ENCODE assay signal across 8 cellular contexts in the genomic region with DNA sequence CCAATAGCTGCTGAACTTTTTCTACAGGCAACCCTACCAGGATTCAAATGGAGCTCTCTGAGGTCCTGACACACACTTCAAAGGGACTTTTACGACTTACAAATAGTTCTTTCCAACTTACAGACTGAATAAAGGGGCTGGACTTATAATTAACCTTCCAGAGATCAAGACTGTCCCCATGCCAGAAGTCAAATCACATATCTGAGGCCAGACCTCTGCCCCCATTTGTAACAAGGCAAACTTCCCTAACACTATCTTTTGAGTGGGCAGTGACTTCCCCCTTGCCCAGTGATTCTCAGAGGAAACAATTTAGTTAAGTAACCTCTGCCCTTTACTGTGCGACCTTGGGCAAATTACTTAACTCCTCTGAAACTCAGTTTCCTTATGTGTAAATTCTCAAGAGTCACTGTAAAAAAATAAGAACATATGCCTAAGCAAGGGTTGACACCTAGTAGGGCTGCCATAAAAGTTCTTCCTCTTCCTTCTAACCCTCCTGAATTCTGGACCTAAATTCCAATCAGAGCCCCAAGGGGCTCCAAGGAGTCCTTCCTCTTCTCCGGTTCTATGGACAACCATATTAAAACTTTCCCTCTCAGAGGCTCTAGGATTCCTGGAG. TPM values are rescaled to one million over a fixed set of nuclear protein-coding genes. Genes with fewer than 3 reads are reported as not detected.
DNase-seq lines count a peak whose midpoint lies in the region; ATAC-seq and TF ChIP-seq lines count a peak whose summit lies in the region.

No MANE protein-coding gene starts in this region.

- TF ChIP-seq CTCF in endothelial cell (IDR thresholded peaks at IDR 0.05; ENCODE audit: unreplicated experiment) = no peak
- no peak for TF ChIP-seq CTCF in neutrophil (IDR thresholded peaks at IDR 0.05)

- peaks cover 42% of the 10 kb centered on the region for H3K4me1 Mint-ChIP-seq in activated T-cell treated with anti-CD3 and anti-CD28 coated beads, Interleukin-2, amount 50 U/mL, for 24 hours (ENCODE audit: low read depth)
- peaks cover 26% of the 10 kb centered on the region for H3K4me1 Mint-ChIP-seq in endothelial cell (ENCODE audit: unreplicated experiment)

- no peaks in the 10 kb centered on the region for H3K9me3 ChIP-seq in neutrophil

- peak; percentile 23 for DNase-seq in activated T-cell treated with anti-CD3 and anti-CD28 coated beads, Interleukin-2, amount 50 U/mL, for 24 hours
- DNase-seq in activated T-cell treated with anti-CD3 and anti-CD28 coated beads for 4 hours = no peak
- DNase-seq in SKM-1 (lab: John Stamatoyannopoulos, UW; ENCODE audit: unreplicated experiment) = peak; percentile 41
- DNase-seq in endothelial cell (ENCODE audit: low spot score) = no peak
- no peak for DNase-seq in SHP77 (lab: John Stamatoyannopoulos, UW)

- no peaks in the 10 kb centered on the region for H3K9me3 Mint-ChIP-seq in activated T-cell treated with anti-CD3 and anti-CD28 coated beads, Interleukin-2, amount 50 U/mL, for 24 hours
- no peaks in the 10 kb centered on the region for H3K9me3 Mint-ChIP-seq in endothelial cell (ENCODE audit: unreplicated experiment)

- no peak for ATAC-seq in HG03460 (IDR thresholded peaks at IDR 0.05; ENCODE audit: unreplicated experiment)
- ATAC-seq in HG02642 (IDR thresholded peaks at IDR 0.05; ENCODE audit: poor library complexity, unreplicated experiment) = no peak

- peaks cover 36 to 50% of the 10 kb centered on the region in 2 experiments for H3K4me1 ChIP-seq in neutrophil (ENCODE audit: control insufficient read depth in 1 of 2, insufficient read depth in 1 of 2, low read depth in 1 of 2, low read length in 1 of 2)

- H3K27ac Mint-ChIP-seq in activated T-cell treated with anti-CD3 and anti-CD28 coated beads, Interleukin-2, amount 50 U/mL, for 24 hours = peak overlapping the region; percentile 99
- H3K27ac Mint-ChIP-seq in endothelial cell (ENCODE audit: unreplicated experiment) = peak overlapping the region; percentile 94

- peaks cover 22% of the 10 kb centered on the region for H3K36me3 Mint-ChIP-seq in activated T-cell treated with anti-CD3 and anti-CD28 coated beads, Interleukin-2, amount 50 U/mL, for 24 hours (ENCODE audit: low read depth)
- H3K36me3 Mint-ChIP-seq in endothelial cell (ENCODE audit: low read depth, unreplicated experiment) = peaks cover 5% of the 10 kb centered on the region

- H3K36me3 ChIP-seq in neutrophil = no peaks in the 10 kb centered on the region

- H3K4me3 ChIP-seq in neutrophil (ENCODE audit: low read depth in 1 of 2, low read length in 1 of 2) = peak overlapping the region; percentile 95 to 100

- H3K4me3 Mint-ChIP-seq in activated T-cell treated with anti-CD3 and anti-CD28 coated beads, Interleukin-2, amount 50 U/mL, for 24 hours = peak overlapping the region; percentile 98
- H3K4me3 Mint-ChIP-seq in endothelial cell (ENCODE audit: unreplicated experiment) = peak overlapping the region; percentile 99

- H3K27me3 Mint-ChIP-seq in activated T-cell treated with anti-CD3 and anti-CD28 coated beads, Interleukin-2, amount 50 U/mL, for 24 hours = no peaks in the 10 kb centered on the region
- H3K27me3 Mint-ChIP-seq in endothelial cell (ENCODE audit: unreplicated experiment) = peaks cover 13% of the 10 kb centered on the region

- peak overlapping the region; percentile 94 for H3K27ac ChIP-seq in neutrophil

- H3K27me3 ChIP-seq in neutrophil = no peaks in the 10 kb centered on the region

RNA-seq across cellular contexts. Expression of a gene that starts 1.3 kb away (rescaled TPM):
- total RNA-seq in endothelial cell (ENCODE audit: unreplicated experiment) = 272 TPM

Comparison
In these comparisons a context has a peak if more than half of its experiments do, and no peak if none do; other contexts are left out.
1. DNase-seq: peak in activated T-cell treated with anti-CD3 and anti-CD28 coated beads, Interleukin-2, amount 50 U/mL, for 24 hours (single experiment) and SKM-1 (single experiment); none in activated T-cell treated with anti-CD3 and anti-CD28 coated beads for 4 hours (single experiment), endothelial cell (single experiment) and SHP77 (0 of 2).